ENCODE assay signal across 10 cellular contexts in the genomic region with DNA sequence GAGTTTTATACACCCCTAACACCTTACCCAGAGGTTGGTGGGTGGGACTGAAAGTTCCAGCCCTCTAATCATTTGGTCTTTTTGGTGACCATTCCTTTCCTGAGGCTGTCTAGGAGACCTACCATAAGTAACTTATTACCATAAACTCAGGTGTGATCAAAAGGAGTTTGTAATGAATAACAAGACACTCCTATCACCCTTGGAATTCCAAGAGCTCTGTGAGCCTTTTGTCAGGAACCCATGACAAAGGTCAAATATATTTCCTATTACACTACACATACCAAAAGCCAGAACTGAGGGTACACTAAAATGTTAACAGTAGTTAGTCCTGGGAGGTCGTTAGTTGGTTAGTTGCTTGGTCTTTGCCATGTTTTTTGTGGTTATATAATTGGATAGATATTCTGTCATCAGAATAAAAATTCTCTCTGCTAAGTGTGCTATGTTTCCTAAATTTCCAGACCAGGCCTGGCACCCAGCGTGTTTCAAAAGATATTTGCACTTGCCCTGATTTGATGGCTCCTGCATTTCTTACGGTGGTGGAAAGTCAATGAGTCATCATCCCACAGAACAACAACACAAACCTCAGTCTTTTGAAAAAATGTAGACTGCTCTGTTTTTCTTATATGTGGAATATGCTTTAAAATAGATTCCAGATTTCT. TPM values are rescaled to one million over a fixed set of nuclear protein-coding genes. Genes with fewer than 3 reads are reported as not detected.
A peak's percentile ranks its signal among the peaks of the same experiment; 100 is the strongest.
DNase-seq lines count a peak whose midpoint lies in the region; ATAC-seq and TF ChIP-seq lines count a peak whose summit lies in the region.
"Had no signal": no experiment of that assay in that cellular context is flagged by ENCODE, and none has a peak within 500 bp of the region (broad histone marks: within the 10 kb centered on the region; RNA-seq: fewer than 3 reads in every experiment).

No MANE protein-coding gene starts in this region.

- 5% methylated on average over 3 of the region's 3 CpGs for WGBS in smooth muscle cell (ENCODE audit: low lambda C conversion rate)

- H3K36me3 ChIP-seq in smooth muscle cell (ENCODE audit: low read depth): no peaks in the 10 kb centered on the region

- H4K20me1 ChIP-seq in smooth muscle cell (ENCODE audit: low read depth): no peaks in the 10 kb centered on the region

- no peaks in the 10 kb centered on the region for H3K27me3 Mint-ChIP-seq in activated CD8-positive, alpha-beta T cell treated with anti-CD3 and anti-CD28 coated beads, Interleukin-2, amount 10 ng/mL, durations not matched to agents 7 days and 5 days (ENCODE audit: low read depth)
- H3K27me3 Mint-ChIP-seq: central memory CD8-positive, alpha-beta T cell had no signal

- H3K36me3 Mint-ChIP-seq in activated CD8-positive, alpha-beta T cell treated with anti-CD3 and anti-CD28 coated beads, Interleukin-2, amount 10 ng/mL, durations not matched to agents 7 days and 5 days (ENCODE audit: low read depth): peaks cover 76% of the 10 kb centered on the region

- peaks cover 14% of the 10 kb centered on the region for H3F3A ChIP-seq in smooth muscle cell (ENCODE audit: low read depth)

- no peak overlapping the region for H3K9ac ChIP-seq in smooth muscle cell (ENCODE audit: low read depth)

- no peaks in the 10 kb centered on the region for H3K9me3 ChIP-seq in smooth muscle cell (replicated peaks; ENCODE audit: low read depth)

- peak; percentile 84 for DNase-seq in HCEC 1CT
- no peak for DNase-seq in activated CD8-positive, alpha-beta T cell treated with anti-CD3 and anti-CD28 coated beads, Interleukin-2, amount 10 ng/mL, durations not matched to agents 7 days and 5 days
- DNase-seq in fibroblast of villous mesenchyme (ENCODE audit: low read depth): peak; percentile 86
- DNase-seq in smooth muscle cell (lab: John Stamatoyannopoulos, UW; ENCODE audit: unreplicated experiment): no peak
- DNase-seq in NCI-H2029 treated with DMSO at 0.1 percent for 48 hours (lab: John Stamatoyannopoulos, UW): no peak
- no peak for DNase-seq in cerebellar nuclear complex (lab: John Stamatoyannopoulos, UW)
- DNase-seq in superior temporal gyrus (ENCODE audit: extremely low spot score): no peak
- DNase-seq: NCI-H146 had no signal

- H3K4me1 Mint-ChIP-seq in activated CD8-positive, alpha-beta T cell treated with anti-CD3 and anti-CD28 coated beads, Interleukin-2, amount 10 ng/mL, durations not matched to agents 7 days and 5 days (ENCODE audit: low read depth): peaks cover 16% of the 10 kb centered on the region

- peaks cover 13% of the 10 kb centered on the region for H3K4me1 ChIP-seq in smooth muscle cell (ENCODE audit: low read depth)

- peak overlapping the region; percentile 9 for H3K27ac Mint-ChIP-seq in activated CD8-positive, alpha-beta T cell treated with anti-CD3 and anti-CD28 coated beads, Interleukin-2, amount 10 ng/mL, durations not matched to agents 7 days and 5 days

- H2AFZ ChIP-seq in smooth muscle cell (ENCODE audit: low read depth): no peak overlapping the region

- H3K9me3 Mint-ChIP-seq in activated CD8-positive, alpha-beta T cell treated with anti-CD3 and anti-CD28 coated beads, Interleukin-2, amount 10 ng/mL, durations not matched to agents 7 days and 5 days (ENCODE audit: insufficient read depth): no peaks in the 10 kb centered on the region
- H3K9me3 Mint-ChIP-seq: central memory CD8-positive, alpha-beta T cell had no signal

- ATAC-seq in activated CD8-positive, alpha-beta T cell treated with anti-CD3 and anti-CD28 coated beads, Interleukin-2, amount 10 ng/mL, durations not matched to agents 7 days and 5 days: peak; percentile 51
- no peak for ATAC-seq in GM19395 (IDR thresholded peaks at IDR 0.05; ENCODE audit: unreplicated experiment)

- H3K4me3 Mint-ChIP-seq in activated CD8-positive, alpha-beta T cell treated with anti-CD3 and anti-CD28 coated beads, Interleukin-2, amount 10 ng/mL, durations not matched to agents 7 days and 5 days: no peak overlapping the region
- H3K4me3 Mint-ChIP-seq: central memory CD8-positive, alpha-beta T cell had no signal

- no peaks in the 10 kb centered on the region for H3K27me3 ChIP-seq in smooth muscle cell (ENCODE audit: low read depth)

- no peak for TF ChIP-seq CTCF in fibroblast of villous mesenchyme (IDR thresholded peaks at IDR 0.05; ENCODE audit: insufficient read depth, low read depth, low read length)
- TF ChIP-seq CTCF in smooth muscle cell (IDR thresholded peaks at IDR 0.05; ENCODE audit: borderline replicate concordance, insufficient read depth, poor library complexity, severe bottlenecking): no peak

- H3K79me2 ChIP-seq in smooth muscle cell (ENCODE audit: low read depth): no peaks in the 10 kb centered on the region

- POLR2A ChIA-PET in activated CD8-positive, alpha-beta T cell treated with anti-CD3 and anti-CD28 coated beads, Interleukin-2, amount 10 ng/mL, durations not matched to agents 7 days and 5 days (lab: Charles Lee): no interaction called here

- CTCF ChIA-PET in activated CD8-positive, alpha-beta T cell treated with anti-CD3 and anti-CD28 coated beads, Interleukin-2, amount 10 ng/mL, durations not matched to agents 7 days and 5 days (lab: Charles Lee): interaction anchor here (1.2 to 3.7 kb wide), 3 partner anchors 8 to 94 kb away, joined by 3 to 33 read pairs (median 3); no protein-coding TSS in a partner anchor

- peak overlapping the region; percentile 30 for H3K4me2 ChIP-seq in smooth muscle cell

- H3K27ac ChIP-seq in smooth muscle cell (ENCODE audit: low read depth): peak overlapping the region; percentile 80

- H3K4me3 ChIP-seq in fibroblast of villous mesenchyme (ENCODE audit: low read depth, low read length) (no peak overlapping the region), smooth muscle cell (no peak overlapping the region)

RNA-seq across cellular contexts. Expression of gene AKAP5, which starts 27.0 kb away (rescaled TPM):
- 1 to 10 TPM; 1.9 to 2.1 TPM for total RNA-seq in activated CD8-positive, alpha-beta T cell treated with anti-CD3 and anti-CD28 coated beads, Interleukin-2, amount 10 ng/mL, durations not matched to agents 7 days and 5 days
- 1.9 and 3.0 TPM in 2 replicates for total RNA-seq in fibroblast of villous mesenchyme
- total RNA-seq in smooth muscle cell: 4.4 and 7.6 TPM in 2 replicates
- 0.80 and 0.94 TPM in 2 replicates for polyA plus RNA-seq in smooth muscle cell

RNA-seq across cellular contexts. Expression of gene MTHFD1, which starts 50.2 kb away (rescaled TPM):
- total RNA-seq in activated CD8-positive, alpha-beta T cell treated with anti-CD3 and anti-CD28 coated beads, Interleukin-2, amount 10 ng/mL, durations not matched to agents 7 days and 5 days: 100 to 1,000 TPM; 231 to 238 TPM
- 30.9 and 53.1 TPM in 2 replicates for total RNA-seq in fibroblast of villous mesenchyme
- 12.8 and 18.2 TPM in 2 replicates for total RNA-seq in smooth muscle cell
- 23.8 and 25.4 TPM in 2 replicates for polyA plus RNA-seq in smooth muscle cell

Comparison
In these comparisons a context has a peak if more than half of its experiments do, and no peak if none do; other contexts are left out.
1. DNase-seq: peak in HCEC 1CT (single experiment) and fibroblast of villous mesenchyme (single experiment); none in activated CD8-positive, alpha-beta T cell treated with anti-CD3 and anti-CD28 coated beads, Interleukin-2, amount 10 ng/mL, durations not matched to agents 7 days and 5 days (single experiment), smooth muscle cell (single experiment), NCI-H2029 treated with DMSO at 0.1 percent for 48 hours (single experiment), cerebellar nuclear complex (0 of 2) and superior temporal gyrus (single experiment).